ENCODE assay signal across 9 cellular contexts in the genomic region with DNA sequence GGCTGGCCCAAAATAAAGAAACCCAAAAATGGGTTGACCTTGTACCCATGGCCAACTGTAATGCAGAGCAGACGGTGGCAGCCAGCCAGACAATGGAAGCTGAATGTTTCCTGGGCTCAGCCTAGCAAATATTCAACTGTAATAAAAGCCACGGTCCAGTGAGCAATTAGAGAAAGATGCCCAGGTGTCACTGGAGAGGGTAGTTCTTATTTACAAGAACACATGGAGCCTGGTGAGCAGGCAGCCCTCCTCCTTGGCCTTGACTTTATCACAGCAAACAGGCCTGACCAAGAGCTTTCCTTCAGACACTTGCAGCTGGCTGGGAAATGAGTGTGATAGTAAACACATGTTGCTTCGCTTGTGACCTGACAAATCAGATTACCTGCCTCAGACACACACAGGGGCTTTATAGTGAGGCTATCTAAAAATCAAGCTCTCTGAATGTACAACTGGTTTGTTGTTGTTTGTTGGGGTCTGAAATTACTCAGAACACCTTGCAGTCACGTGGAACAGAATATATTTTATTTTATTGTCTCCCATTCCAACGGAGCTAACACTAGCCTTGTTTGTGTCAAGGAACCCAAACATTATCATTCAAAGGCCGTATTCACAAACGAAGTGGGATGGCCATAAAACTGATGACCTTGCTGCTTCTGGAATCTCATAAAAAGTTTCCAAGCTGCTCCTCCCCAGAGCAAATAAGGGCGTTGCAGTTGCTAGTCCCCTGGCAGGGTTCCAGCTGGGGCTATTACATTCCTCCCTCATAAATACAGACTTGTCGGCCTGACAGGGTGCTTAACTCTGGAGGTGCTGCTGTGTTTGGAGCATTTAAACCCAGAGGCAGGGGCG.
DNase-seq lines count a peak whose midpoint lies in the region; ATAC-seq and TF ChIP-seq lines count a peak whose summit lies in the region.
"Had no signal": no experiment of that assay in that cellular context is flagged by ENCODE, and none has a peak within 500 bp of the region (broad histone marks: within the 10 kb centered on the region; RNA-seq: fewer than 3 reads in every experiment).

No MANE protein-coding gene starts in this region.

- no peaks in the 10 kb centered on the region for H3K4me1 ChIP-seq in effector memory CD4-positive, alpha-beta T cell (ENCODE audit: control insufficient read depth, insufficient read depth, low read length, poor library complexity, severe bottlenecking)

- no peaks in the 10 kb centered on the region for H3K9me3 ChIP-seq in effector memory CD4-positive, alpha-beta T cell (ENCODE audit: control insufficient read depth, low read length)

- intact Hi-C loops in lower leg skin (cut with DNase I; ENCODE audit: low total_unique reads): no loop called here

- no peak overlapping the region for H3K4me3 ChIP-seq in lower leg skin (ENCODE audit: low read depth, poor library complexity, severe bottlenecking)
- H3K4me3 ChIP-seq in effector memory CD4-positive, alpha-beta T cell (ENCODE audit: insufficient read depth, low read depth, low read length, poor library complexity, severe bottlenecking): no peak overlapping the region

- ATAC-seq in GM19328 (IDR thresholded peaks at IDR 0.05; ENCODE audit: unreplicated experiment) (no peak), GM21717 (IDR thresholded peaks at IDR 0.05; ENCODE audit: unreplicated experiment) (no peak)

- no peak overlapping the region for H3K27ac ChIP-seq in effector memory CD4-positive, alpha-beta T cell (ENCODE audit: insufficient read depth, low read length, poor library complexity, severe bottlenecking)

- DNase-seq in DMS 273 (lab: John Stamatoyannopoulos, UW; ENCODE audit: unreplicated experiment): peak; percentile 95
- peak; percentile 58 for DNase-seq in NCI-H2081 treated with DMSO at 0.1 percent for 48 hours (lab: John Stamatoyannopoulos, UW)
- peak; percentile 84 for DNase-seq in astrocyte of the hippocampus (ENCODE audit: low read depth, low spot score)
- DNase-seq in lower leg skin (ENCODE audit: low spot score in 2 of 2): peak; percentile 85 to 95
- DNase-seq in stimulated activated CD8-positive, alpha-beta memory T cell treated with anti-CD3 and anti-CD28 coated beads, Interleukin-4, amount 100 ng/mL, for 48 hours: no peak
- no peak for DNase-seq in effector memory CD4-positive, alpha-beta T cell
- DNase-seq: activated naive CD8-positive, alpha-beta T cell treated with anti-CD3 and anti-CD28 coated beads, Interleukin-2, amount 10 ng/mL, durations not matched to agents 7 days and 5 days had no signal

- TF ChIP-seq CTCF in lower leg skin (IDR thresholded peaks at IDR 0.05): no peak

- no peak for TF ChIP-seq POLR2A in lower leg skin (IDR thresholded peaks at IDR 0.05)

- H3K27me3 ChIP-seq in effector memory CD4-positive, alpha-beta T cell (replicated peaks; ENCODE audit: control insufficient read depth, insufficient read depth, low read length, poor library complexity, severe bottlenecking): no peaks in the 10 kb centered on the region

- WGBS in lower leg skin, 2 donors: 18 to 30% methylated on average over 10 of the region's 10 CpGs

- no peaks in the 10 kb centered on the region for H3K36me3 ChIP-seq in effector memory CD4-positive, alpha-beta T cell (ENCODE audit: control insufficient read depth, insufficient read depth, low read length)

Comparison
In these comparisons a context has a peak if more than half of its experiments do, and no peak if none do; other contexts are left out.
1. DNase-seq: peak in DMS 273 (single experiment), NCI-H2081 treated with DMSO at 0.1 percent for 48 hours (single experiment), astrocyte of the hippocampus (single experiment) and lower leg skin (2 of 2); none in stimulated activated CD8-positive, alpha-beta memory T cell treated with anti-CD3 and anti-CD28 coated beads, Interleukin-4, amount 100 ng/mL, for 48 hours (single experiment) and effector memory CD4-positive, alpha-beta T cell (0 of 3).